In the genomic region with DNA sequence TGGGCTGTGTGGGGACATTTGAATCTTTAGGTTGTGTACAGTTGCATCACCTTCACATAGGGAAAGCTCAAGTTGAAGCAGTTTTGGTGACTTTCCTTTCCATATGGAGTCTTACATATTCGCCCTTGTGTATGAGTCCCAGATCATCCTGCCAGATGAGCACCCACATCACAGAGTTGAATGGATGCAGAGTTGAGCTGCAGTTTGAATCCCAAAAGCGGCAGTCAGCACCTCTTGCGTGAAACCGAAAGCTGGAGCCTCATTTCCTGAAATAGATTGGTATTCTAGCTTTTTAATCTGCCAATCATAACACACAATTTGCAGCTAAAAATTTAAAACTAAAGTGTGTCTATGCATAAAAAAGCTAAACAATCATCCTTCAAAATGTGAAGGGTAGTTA, we compare ENCODE assay signal across 1 cellular context.
TF ChIP-seq lines count a peak whose summit lies in the region.

No MANE protein-coding gene starts in this region.

TF ChIP-seq in SK-N-SH, 30 proteins besides CTCF, POLR2A, EP300 and RAD21 (continued from another document):
- TF ChIP-seq RFX5 (IDR thresholded peaks at IDR 0.05; ENCODE audit: low read length) (no peak), EZH2phosphoT487 (IDR thresholded peaks at IDR 0.05; ENCODE audit: borderline replicate concordance, low read depth) (no peak), TEAD4 (IDR thresholded peaks at IDR 0.05; ENCODE audit: borderline replicate concordance, insufficient read depth) (no peak)
- TF ChIP-seq, protein P1, sequence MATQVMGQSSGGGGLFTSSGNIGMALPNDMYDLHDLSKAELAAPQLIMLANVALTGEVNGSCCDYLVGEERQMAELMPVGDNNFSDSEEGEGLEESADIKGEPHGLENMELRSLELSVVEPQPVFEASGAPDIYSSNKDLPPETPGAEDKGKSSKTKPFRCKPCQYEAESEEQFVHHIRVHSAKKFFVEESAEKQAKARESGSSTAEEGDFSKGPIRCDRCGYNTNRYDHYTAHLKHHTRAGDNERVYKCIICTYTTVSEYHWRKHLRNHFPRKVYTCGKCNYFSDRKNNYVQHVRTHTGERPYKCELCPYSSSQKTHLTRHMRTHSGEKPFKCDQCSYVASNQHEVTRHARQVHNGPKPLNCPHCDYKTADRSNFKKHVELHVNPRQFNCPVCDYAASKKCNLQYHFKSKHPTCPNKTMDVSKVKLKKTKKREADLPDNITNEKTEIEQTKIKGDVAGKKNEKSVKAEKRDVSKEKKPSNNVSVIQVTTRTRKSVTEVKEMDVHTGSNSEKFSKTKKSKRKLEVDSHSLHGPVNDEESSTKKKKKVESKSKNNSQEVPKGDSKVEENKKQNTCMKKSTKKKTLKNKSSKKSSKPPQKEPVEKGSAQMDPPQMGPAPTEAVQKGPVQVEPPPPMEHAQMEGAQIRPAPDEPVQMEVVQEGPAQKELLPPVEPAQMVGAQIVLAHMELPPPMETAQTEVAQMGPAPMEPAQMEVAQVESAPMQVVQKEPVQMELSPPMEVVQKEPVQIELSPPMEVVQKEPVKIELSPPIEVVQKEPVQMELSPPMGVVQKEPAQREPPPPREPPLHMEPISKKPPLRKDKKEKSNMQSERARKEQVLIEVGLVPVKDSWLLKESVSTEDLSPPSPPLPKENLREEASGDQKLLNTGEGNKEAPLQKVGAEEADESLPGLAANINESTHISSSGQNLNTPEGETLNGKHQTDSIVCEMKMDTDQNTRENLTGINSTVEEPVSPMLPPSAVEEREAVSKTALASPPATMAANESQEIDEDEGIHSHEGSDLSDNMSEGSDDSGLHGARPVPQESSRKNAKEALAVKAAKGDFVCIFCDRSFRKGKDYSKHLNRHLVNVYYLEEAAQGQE (IDR thresholded peaks at IDR 0.05; ENCODE audit: low read depth, low read length): no peak
